8 cellular contexts compared by ENCODE assay signal in genomic region chr7:5514440-5515035, GRCh38. TPM values are rescaled to one million over a fixed set of nuclear protein-coding genes. Genes with fewer than 3 reads are reported as not detected.
DNase-seq lines count a peak whose midpoint lies in the region; ATAC-seq and TF ChIP-seq lines count a peak whose summit lies in the region.

No MANE protein-coding gene starts in this region.

- no peaks in the 10 kb centered on the region for H3K36me3 Mint-ChIP-seq in stimulated activated naive CD8-positive, alpha-beta T cell treated with anti-CD3 and anti-CD28 coated beads, Interleukin-15, Interleukin-2, amounts not matched to agents 100 ng/mL and 50 ng/mL, for 24 hours (ENCODE audit: low read depth)

- H3K9ac ChIP-seq in mesenchymal stem cell (ENCODE audit: low read length): peak overlapping the region; percentile 99

- TF ChIP-seq POLR2A in breast epithelium (IDR thresholded peaks at IDR 0.05): no peak

- no peak overlapping the region for H2AFZ ChIP-seq in mesenchymal stem cell (ENCODE audit: low read depth, low read length)

- H3K36me3 ChIP-seq in breast epithelium: no peaks in the 10 kb centered on the region
- no peaks in the 10 kb centered on the region for H3K36me3 ChIP-seq in mesenchymal stem cell (ENCODE audit: control insufficient read depth in 1 of 2, insufficient read depth in 2 of 2, low read depth in 1 of 2, low read length in 2 of 2)

- H4K91ac ChIP-seq in mesenchymal stem cell (ENCODE audit: low read length): no peak overlapping the region

- peaks cover 11% of the 10 kb centered on the region for H3K4me1 Mint-ChIP-seq in stimulated activated naive CD8-positive, alpha-beta T cell treated with anti-CD3 and anti-CD28 coated beads, Interleukin-15, Interleukin-2, amounts not matched to agents 100 ng/mL and 50 ng/mL, for 24 hours (ENCODE audit: low read depth)

- H2BK5ac ChIP-seq in mesenchymal stem cell (ENCODE audit: low read depth, low read length, poor library complexity, severe bottlenecking): peak overlapping the region; percentile 19

- H3K9me3 Mint-ChIP-seq in stimulated activated naive CD8-positive, alpha-beta T cell treated with anti-CD3 and anti-CD28 coated beads, Interleukin-15, Interleukin-2, amounts not matched to agents 100 ng/mL and 50 ng/mL, for 24 hours: no peaks in the 10 kb centered on the region

- peak overlapping the region; percentile 99 for H3K27ac Mint-ChIP-seq in stimulated activated naive CD8-positive, alpha-beta T cell treated with anti-CD3 and anti-CD28 coated beads, Interleukin-15, Interleukin-2, amounts not matched to agents 100 ng/mL and 50 ng/mL, for 24 hours

- DNase-seq in stimulated activated naive CD8-positive, alpha-beta T cell treated with anti-CD3 and anti-CD28 coated beads, Interleukin-15, Interleukin-2, amounts not matched to agents 100 U/mL and 50 U/mL, for 24 hours: no peak
- peak; percentile 50 to 63 for DNase-seq in breast epithelium (ENCODE audit: low spot score in 2 of 2)
- DNase-seq in mesenchymal stem cell: peak; percentile 78
- DNase-seq in activated CD4-positive, CD25-positive, alpha-beta regulatory T cell (lab: John Stamatoyannopoulos, UW): no peak
- no peak for DNase-seq in kidney glomerular epithelial cell (lab: John Stamatoyannopoulos, UW)
- DNase-seq in glomerular visceral epithelial cell (ENCODE audit: extremely low spot score): no peak

- H3K4me3 Mint-ChIP-seq in stimulated activated naive CD8-positive, alpha-beta T cell treated with anti-CD3 and anti-CD28 coated beads, Interleukin-15, Interleukin-2, amounts not matched to agents 100 ng/mL and 50 ng/mL, for 24 hours: peak overlapping the region; percentile 99

- H3K9me3 ChIP-seq in breast epithelium (no peaks in the 10 kb centered on the region), mesenchymal stem cell (ENCODE audit: control insufficient read depth, low read length) (no peaks in the 10 kb centered on the region)

- peak overlapping the region; percentile 58 for H3K4me2 ChIP-seq in mesenchymal stem cell (ENCODE audit: low read length, poor library complexity, severe bottlenecking)

- H2BK12ac ChIP-seq in mesenchymal stem cell (ENCODE audit: low read length in 2 of 2): peak overlapping the region in 1 of 2 experiments; percentile 88

- WGBS in mesenchymal stem cell: 81% methylated on average over 15 of the region's 15 CpGs

- no peak overlapping the region for H2AK5ac ChIP-seq in mesenchymal stem cell (ENCODE audit: low read length, severe bottlenecking)

- H3K27me3 Mint-ChIP-seq in stimulated activated naive CD8-positive, alpha-beta T cell treated with anti-CD3 and anti-CD28 coated beads, Interleukin-15, Interleukin-2, amounts not matched to agents 100 ng/mL and 50 ng/mL, for 24 hours: no peaks in the 10 kb centered on the region

- no peak overlapping the region for H3K14ac ChIP-seq in mesenchymal stem cell (ENCODE audit: low read length in 2 of 2)

- intact Hi-C loops in breast epithelium (cut with DNase I; ENCODE audit: low total_unique reads): no loop called here

- peaks cover 1% of the 10 kb centered on the region for H3K79me1 ChIP-seq in mesenchymal stem cell (replicated peaks; ENCODE audit: low read length, poor library complexity, severe bottlenecking)

- H3K4me1 ChIP-seq in breast epithelium (peaks cover 0 to 5% of the 10 kb centered on the region in 2 donors), mesenchymal stem cell (ENCODE audit: control insufficient read depth, insufficient read depth, low read depth, low read length) (peaks cover 21% of the 10 kb centered on the region)

- peak overlapping the region in 1 of 2 experiments; percentile 62 for H3K18ac ChIP-seq in mesenchymal stem cell (ENCODE audit: low read depth in 1 of 2, low read length in 2 of 2)

- no peak for TF ChIP-seq CTCF in breast epithelium (IDR thresholded peaks at IDR 0.05)

- no peak for ATAC-seq in stimulated activated naive CD8-positive, alpha-beta T cell treated with anti-CD3 and anti-CD28 coated beads, Interleukin-15, Interleukin-2, amounts not matched to agents 100 U/mL and 50 U/mL, for 24 hours
- no peak for ATAC-seq in GM21423 (IDR thresholded peaks at IDR 0.05; ENCODE audit: unreplicated experiment)

- H3K4me3 ChIP-seq in breast epithelium: peak overlapping the region; percentile 66 to 99 (median 93)
- H3K4me3 ChIP-seq in mesenchymal stem cell (ENCODE audit: insufficient read depth in 1 of 2, low read depth in 1 of 2, low read length in 2 of 2): peak overlapping the region in 1 of 2 experiments; percentile 97

- no peak overlapping the region for H3K23ac ChIP-seq in mesenchymal stem cell (ENCODE audit: low read length in 2 of 2)

- H2BK120ac ChIP-seq in mesenchymal stem cell (ENCODE audit: low read depth, low read length): no peak overlapping the region

- H3K4ac ChIP-seq in mesenchymal stem cell (ENCODE audit: low read depth in 1 of 2, low read length in 2 of 2): peak overlapping the region in 1 of 2 experiments; percentile 7

- no peaks in the 10 kb centered on the region for H3K27me3 ChIP-seq in breast epithelium
- H3K27me3 ChIP-seq in mesenchymal stem cell (ENCODE audit: control insufficient read depth in 1 of 2, insufficient read depth in 1 of 2, low read length in 2 of 2): no peaks in the 10 kb centered on the region

- H3K27ac ChIP-seq in breast epithelium (peak overlapping the region; percentile 97 to 100), mesenchymal stem cell (ENCODE audit: low read length, poor library complexity, severe bottlenecking) (peak overlapping the region; percentile 99)

- H2BK15ac ChIP-seq in mesenchymal stem cell (ENCODE audit: low read depth, poor library complexity, severe bottlenecking): peak overlapping the region; percentile 7

- no peak overlapping the region for H4K8ac ChIP-seq in mesenchymal stem cell (ENCODE audit: low read length)

RNA-seq across cellular contexts. Expression of gene FBXL18, which starts 0.9 kb away (rescaled TPM):
- total RNA-seq in breast epithelium: 1 to 10 TPM; 3.7 to 4.6 (median 4.0) TPM
- 8.4 TPM for polyA plus RNA-seq in mesenchymal stem cell (2013, experiment 1 of 2)
- 8.3 TPM for polyA plus RNA-seq in mesenchymal stem cell (2013, experiment 2 of 2)

RNA-seq across cellular contexts. Expression of gene ACTB, which starts 15.9 kb away (rescaled TPM):
- 1,000 to 10,000 TPM; 1,501 to 2,393 (median 1,834) TPM for total RNA-seq in breast epithelium
- polyA plus RNA-seq in mesenchymal stem cell (2013, experiment 1 of 2): 10,616 TPM
- 10,486 TPM for polyA plus RNA-seq in mesenchymal stem cell (2013, experiment 2 of 2)

Comparison
In these comparisons a context has a peak if more than half of its experiments do, and no peak if none do; other contexts are left out.
1. DNase-seq: peak in breast epithelium (2 of 2) and mesenchymal stem cell (single experiment); none in stimulated activated naive CD8-positive, alpha-beta T cell treated with anti-CD3 and anti-CD28 coated beads, Interleukin-15, Interleukin-2, amounts not matched to agents 100 U/mL and 50 U/mL, for 24 hours (single experiment), activated CD4-positive, CD25-positive, alpha-beta regulatory T cell (0 of 4), kidney glomerular epithelial cell (single experiment) and glomerular visceral epithelial cell (single experiment).